Comparison of ENCODE assay signal across 8 cellular contexts in genomic region chr1:219927298-219927955, GRCh38. TPM values are rescaled to one million over a fixed set of nuclear protein-coding genes. Genes with fewer than 3 reads are reported as not detected.
A peak's percentile ranks its signal among the peaks of the same experiment; 100 is the strongest.
DNase-seq lines count a peak whose midpoint lies in the region; ATAC-seq and TF ChIP-seq lines count a peak whose summit lies in the region.

No MANE protein-coding gene starts in this region.

- H3K9me3 ChIP-seq in lower lobe of right lung (no peaks in the 10 kb centered on the region), tibial artery (no peaks in the 10 kb centered on the region)

- no peaks in the 10 kb centered on the region for H3K36me3 ChIP-seq in lower lobe of right lung
- H3K36me3 ChIP-seq in tibial artery, result no peaks in the 10 kb centered on the region

- peaks cover 10% of the 10 kb centered on the region for H3K4me1 Mint-ChIP-seq in activated naive CD4-positive, alpha-beta T cell treated with anti-CD3 and anti-CD28 coated beads, Interleukin-2, amount 10 ng/mL, durations not matched to agents 7 days and 5 days
- H3K4me1 Mint-ChIP-seq in activated naive CD8-positive, alpha-beta T cell treated with anti-CD3 and anti-CD28 coated beads, Interleukin-2, amount 50 U/mL, for 24 hours, result peaks cover 8% of the 10 kb centered on the region

- intact Hi-C loops in lower lobe of right lung (cut with DNase I) (no loop called here), tibial artery (cut with DNase I; ENCODE audit: low total_unique reads) (no loop called here)

- no peaks in the 10 kb centered on the region for H3K9me3 Mint-ChIP-seq in activated naive CD4-positive, alpha-beta T cell treated with anti-CD3 and anti-CD28 coated beads, Interleukin-2, amount 10 ng/mL, durations not matched to agents 7 days and 5 days
- no peaks in the 10 kb centered on the region for H3K9me3 Mint-ChIP-seq in activated naive CD8-positive, alpha-beta T cell treated with anti-CD3 and anti-CD28 coated beads, Interleukin-2, amount 50 U/mL, for 24 hours

- DNase-seq in activated naive CD4-positive, alpha-beta T cell treated with anti-CD3 and anti-CD28 coated beads, Interleukin-2, amount 10 ng/mL, durations not matched to agents 7 days and 5 days, result no peak
- no peak for DNase-seq in activated naive CD4-positive, alpha-beta T cell (lab: John Stamatoyannopoulos, UW)
- no peak for DNase-seq in activated naive CD8-positive, alpha-beta T cell treated with anti-CD3 and anti-CD28 coated beads, Interleukin-2, amount 50 U/mL, for 24 hours
- DNase-seq in lower lobe of right lung, result no peak
- DNase-seq in tibial artery, result no peak
- no peak for DNase-seq in NCI-H526 treated with DMSO at 0.1 percent for 48 hours (lab: John Stamatoyannopoulos, UW)
- DNase-seq in COR-L47 (lab: John Stamatoyannopoulos, UW), result no peak

- ATAC-seq in activated naive CD8-positive, alpha-beta T cell treated with anti-CD3 and anti-CD28 coated beads, Interleukin-2, amount 50 U/mL, for 24 hours, result no peak
- ATAC-seq in lower lobe of right lung (no peak), HG03460 (IDR thresholded peaks at IDR 0.05; ENCODE audit: unreplicated experiment) (no peak)

- H3K27me3 Mint-ChIP-seq in activated naive CD4-positive, alpha-beta T cell treated with anti-CD3 and anti-CD28 coated beads, Interleukin-2, amount 10 ng/mL, durations not matched to agents 7 days and 5 days, result peaks cover 48% of the 10 kb centered on the region
- H3K27me3 Mint-ChIP-seq in activated naive CD8-positive, alpha-beta T cell treated with anti-CD3 and anti-CD28 coated beads, Interleukin-2, amount 50 U/mL, for 24 hours, result peaks cover 47% of the 10 kb centered on the region

- no peaks in the 10 kb centered on the region for H3K36me3 Mint-ChIP-seq in activated naive CD4-positive, alpha-beta T cell treated with anti-CD3 and anti-CD28 coated beads, Interleukin-2, amount 10 ng/mL, durations not matched to agents 7 days and 5 days
- no peaks in the 10 kb centered on the region for H3K36me3 Mint-ChIP-seq in activated naive CD8-positive, alpha-beta T cell treated with anti-CD3 and anti-CD28 coated beads, Interleukin-2, amount 50 U/mL, for 24 hours (ENCODE audit: low read depth)

- no peak overlapping the region for H3K27ac Mint-ChIP-seq in activated naive CD4-positive, alpha-beta T cell treated with anti-CD3 and anti-CD28 coated beads, Interleukin-2, amount 10 ng/mL, durations not matched to agents 7 days and 5 days
- no peak overlapping the region for H3K27ac Mint-ChIP-seq in activated naive CD8-positive, alpha-beta T cell treated with anti-CD3 and anti-CD28 coated beads, Interleukin-2, amount 50 U/mL, for 24 hours

- H3K27ac ChIP-seq in lower lobe of right lung (no peak overlapping the region), tibial artery (no peak overlapping the region)

- H3K4me3 Mint-ChIP-seq in activated naive CD4-positive, alpha-beta T cell treated with anti-CD3 and anti-CD28 coated beads, Interleukin-2, amount 10 ng/mL, durations not matched to agents 7 days and 5 days, result peak overlapping the region; percentile 51
- peak overlapping the region; percentile 62 for H3K4me3 Mint-ChIP-seq in activated naive CD8-positive, alpha-beta T cell treated with anti-CD3 and anti-CD28 coated beads, Interleukin-2, amount 50 U/mL, for 24 hours

- no peak for TF ChIP-seq CTCF in lower lobe of right lung (IDR thresholded peaks at IDR 0.05)
- TF ChIP-seq CTCF in tibial artery (IDR thresholded peaks at IDR 0.05), result no peak

- H3K4me1 ChIP-seq in lower lobe of right lung, result peaks cover 11% of the 10 kb centered on the region
- peaks cover 0 to 12% (median 12%) of the 10 kb centered on the region in 4 donors for H3K4me1 ChIP-seq in tibial artery

- H3K4me3 ChIP-seq in lower lobe of right lung, result peak overlapping the region; percentile 37
- peak overlapping the region; percentile 25 to 46 for H3K4me3 ChIP-seq in tibial artery

- CTCF ChIA-PET in activated naive CD4-positive, alpha-beta T cell treated with anti-CD3 and anti-CD28 coated beads, Interleukin-2, amount 10 ng/mL, durations not matched to agents 7 days and 5 days (lab: Charles Lee), result no interaction called here

- H3K27me3 ChIP-seq in lower lobe of right lung (ENCODE audit: low read depth) (peaks cover 34% of the 10 kb centered on the region), tibial artery (peaks cover 0 to 28% of the 10 kb centered on the region in 2 donors)

RNA-seq across cellular contexts. Expression of gene SLC30A10, which starts 0.9 kb away (rescaled TPM):
- total RNA-seq in lower lobe of right lung, result not detected
